18 cellular contexts compared by ENCODE assay signal in genomic region chr16:54233626-54234025, GRCh38. TPM values are rescaled to one million over a fixed set of nuclear protein-coding genes. Genes with fewer than 3 reads are reported as not detected.
DNase-seq lines count a peak whose midpoint lies in the region; ATAC-seq and TF ChIP-seq lines count a peak whose summit lies in the region.
"Had no signal": no experiment of that assay in that cellular context is flagged by ENCODE, and none has a peak within 500 bp of the region (broad histone marks: within the 10 kb centered on the region; RNA-seq: fewer than 3 reads in every experiment).

No MANE protein-coding gene starts in this region.

- no peak overlapping the region for H3K4me3 ChIP-seq in right cardiac atrium (ENCODE audit: low read length)
- H3K4me3 ChIP-seq in left ventricle myocardium inferior, result no peak overlapping the region
- H3K4me3 ChIP-seq: BLaER1, GM23338 had no signal

- DNase-seq in cardiac septum (ENCODE audit: low spot score), result peak; percentile 66
- DNase-seq in right cardiac atrium, result no peak
- DNase-seq in amniotic epithelial cell (ENCODE audit: low read depth), result peak; percentile 24
- no peak for DNase-seq in left ventricle myocardium inferior
- no peak for DNase-seq in DMS 273 treated with DMSO at 0.1 percent for 48 hours (lab: John Stamatoyannopoulos, UW)
- DNase-seq: ACHN; AML-193; Calu3; CD8-positive, alpha-beta T cell; DMS53; DND-41; EL; HCEC 1CT had no signal

- no peaks in the 10 kb centered on the region for H3K4me1 ChIP-seq in right cardiac atrium (ENCODE audit: control insufficient read depth, insufficient read depth, low read length)
- H3K4me1 ChIP-seq in left ventricle myocardium inferior, result peaks cover 47% of the 10 kb centered on the region

- 49% methylated on average over 4 of the region's 4 CpGs for WGBS in right cardiac atrium

- ATAC-seq in right cardiac atrium, result no peak
- ATAC-seq in GM19452 (IDR thresholded peaks at IDR 0.05; ENCODE audit: unreplicated experiment), result no peak
- ATAC-seq: CD8-positive, alpha-beta T cell; GM23338 had no signal

- H3K27ac ChIP-seq in right cardiac atrium (ENCODE audit: low read length) (no peak overlapping the region), left ventricle myocardium inferior (replicated peaks) (peak overlapping the region; percentile 75)
- H3K27ac ChIP-seq: BLaER1 had no signal

- no peaks in the 10 kb centered on the region for H3K9me3 ChIP-seq in right cardiac atrium (ENCODE audit: control insufficient read depth, low read length)
- peaks cover 8% of the 10 kb centered on the region for H3K9me3 ChIP-seq in left ventricle myocardium inferior (replicated peaks)
- H3K9me3 ChIP-seq: BLaER1 had no signal

- H3K36me3 ChIP-seq in left ventricle myocardium inferior, result no peaks in the 10 kb centered on the region
- H3K36me3 ChIP-seq: BLaER1 had no signal

- intact Hi-C loops in cardiac septum (cut with DNase I) (no loop called here), right cardiac atrium (cut with DNase I) (no loop called here), left ventricle myocardium inferior (cut with micrococcal nuclease) (no loop called here)

- TF ChIP-seq CTCF in left ventricle myocardium inferior (IDR thresholded peaks at IDR 0.05; ENCODE audit: borderline replicate concordance), result no peak

- no peaks in the 10 kb centered on the region for H3K27me3 ChIP-seq in right cardiac atrium (ENCODE audit: control insufficient read depth, insufficient read depth)
- H3K27me3 ChIP-seq in left ventricle myocardium inferior (ENCODE audit: low read depth), result no peaks in the 10 kb centered on the region
- H3K27me3 ChIP-seq: BLaER1 had no signal

RNA-seq across cellular contexts. Expression of gene IRX3, which starts 53.0 kb away (rescaled TPM):
- total RNA-seq in cardiac septum (70.2 TPM), right cardiac atrium (10 to 100 TPM in 3 of 4 donors, 1 to 10 TPM in 1; 9.4 to 17.8 (median 16.0) TPM), left ventricle myocardium inferior (94.4 TPM)
- polyA plus RNA-seq in right cardiac atrium, result 7.3 TPM
- total RNA-seq: CD8-positive, alpha-beta T cell; HT-29 had no signal
- polyA plus RNA-seq: CD14-positive monocyte had no signal

Comparison
In these comparisons a context has a peak if more than half of its experiments do, and no peak if none do; other contexts are left out.
1. DNase-seq: peak in cardiac septum (single experiment) and amniotic epithelial cell (single experiment); none in right cardiac atrium (0 of 3), left ventricle myocardium inferior (single experiment) and DMS 273 treated with DMSO at 0.1 percent for 48 hours (single experiment).